ENCODE assay signal across 8 cellular contexts in the genomic region with DNA sequence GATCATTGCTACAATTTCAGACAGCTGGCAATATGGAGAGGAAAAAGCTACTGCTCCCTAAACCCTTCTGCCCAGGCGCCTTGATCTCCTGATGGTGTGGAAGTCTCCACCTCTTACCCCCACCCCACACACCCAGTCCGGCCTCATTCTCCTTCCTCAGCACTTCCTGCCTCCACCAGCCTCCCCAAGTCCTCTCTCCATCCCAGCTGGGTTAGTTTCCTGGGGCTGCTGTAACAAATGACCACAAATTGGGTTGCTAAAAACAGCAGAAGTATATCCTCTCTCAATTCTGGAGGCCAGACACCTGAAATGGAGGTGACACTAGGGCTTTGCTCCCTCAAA. TPM values are rescaled to one million over a fixed set of nuclear protein-coding genes. Genes with fewer than 3 reads are reported as not detected.
DNase-seq lines count a peak whose midpoint lies in the region; ATAC-seq and TF ChIP-seq lines count a peak whose summit lies in the region.

No MANE protein-coding gene starts in this region.

- H3K27ac ChIP-seq in left ventricle myocardium inferior (replicated peaks) (peak overlapping the region; percentile 83), thymus (ENCODE audit: low read depth) (no peak overlapping the region)

- WGBS in thymus: 2% methylated on average over 2 of the region's 2 CpGs

- H3K4me1 ChIP-seq in left ventricle myocardium inferior (peaks cover 31% of the 10 kb centered on the region), thymus (ENCODE audit: control insufficient read depth, insufficient read depth, low read length) (no peaks in the 10 kb centered on the region)

- peaks cover 57% of the 10 kb centered on the region for H3K4me1 Mint-ChIP-seq in activated CD4-positive, alpha-beta memory T cell treated with anti-CD3 and anti-CD28 coated beads, Interleukin-2, amount 10 ng/mL, durations not matched to agents 7 days and 5 days
- peaks cover 31 to 33% of the 10 kb centered on the region in 2 donors for H3K4me1 Mint-ChIP-seq in immature natural killer cell

- ATAC-seq in Right ventricle myocardium superior (ENCODE audit: poor library complexity) (no peak), GM18498 (IDR thresholded peaks at IDR 0.05; ENCODE audit: unreplicated experiment) (no peak), HG02885 (IDR thresholded peaks at IDR 0.05; ENCODE audit: poor library complexity, unreplicated experiment) (no peak), GM19328 (IDR thresholded peaks at IDR 0.05; ENCODE audit: unreplicated experiment) (no peak)

- H3K9me3 Mint-ChIP-seq in activated CD4-positive, alpha-beta memory T cell treated with anti-CD3 and anti-CD28 coated beads, Interleukin-2, amount 10 ng/mL, durations not matched to agents 7 days and 5 days: no peaks in the 10 kb centered on the region
- H3K9me3 Mint-ChIP-seq in immature natural killer cell: no peaks in the 10 kb centered on the region

- H3K4me3 Mint-ChIP-seq in activated CD4-positive, alpha-beta memory T cell treated with anti-CD3 and anti-CD28 coated beads, Interleukin-2, amount 10 ng/mL, durations not matched to agents 7 days and 5 days: peak overlapping the region; percentile 86
- peak overlapping the region; percentile 76 to 84 (median 80) for H3K4me3 Mint-ChIP-seq in immature natural killer cell

- no peaks in the 10 kb centered on the region for H3K27me3 ChIP-seq in left ventricle myocardium inferior (ENCODE audit: low read depth)
- no peaks in the 10 kb centered on the region for H3K27me3 ChIP-seq in thymus (ENCODE audit: control insufficient read depth, insufficient read depth)

- DNase-seq in left ventricle myocardium inferior (no peak), Right ventricle myocardium superior (no peak), immature natural killer cell (no peak)
- peak; percentile 27 for DNase-seq in activated CD4-positive, alpha-beta memory T cell treated with anti-CD3 and anti-CD28 coated beads, Interleukin-2, amount 10 ng/mL, durations not matched to agents 7 days and 5 days

- no peaks in the 10 kb centered on the region for H3K27me3 Mint-ChIP-seq in activated CD4-positive, alpha-beta memory T cell treated with anti-CD3 and anti-CD28 coated beads, Interleukin-2, amount 10 ng/mL, durations not matched to agents 7 days and 5 days
- peaks cover 0 to 12% (median 2%) of the 10 kb centered on the region in 3 donors for H3K27me3 Mint-ChIP-seq in immature natural killer cell (ENCODE audit: low read depth in 3 of 3)

- H3K27ac Mint-ChIP-seq in activated CD4-positive, alpha-beta memory T cell treated with anti-CD3 and anti-CD28 coated beads, Interleukin-2, amount 10 ng/mL, durations not matched to agents 7 days and 5 days: peak overlapping the region; percentile 65
- H3K27ac Mint-ChIP-seq in immature natural killer cell: peak overlapping the region in 5 of 6 donors; percentile 14 to 79 (median 59)

- H3K36me3 Mint-ChIP-seq in activated CD4-positive, alpha-beta memory T cell treated with anti-CD3 and anti-CD28 coated beads, Interleukin-2, amount 10 ng/mL, durations not matched to agents 7 days and 5 days (ENCODE audit: low read depth): peaks cover 7% of the 10 kb centered on the region
- no peaks in the 10 kb centered on the region for H3K36me3 Mint-ChIP-seq in immature natural killer cell

- no peaks in the 10 kb centered on the region for H3K36me3 ChIP-seq in left ventricle myocardium inferior
- H3K36me3 ChIP-seq in thymus (ENCODE audit: control insufficient read depth, insufficient read depth): peaks cover 7% of the 10 kb centered on the region

- TF ChIP-seq CTCF in left ventricle myocardium inferior (IDR thresholded peaks at IDR 0.05; ENCODE audit: borderline replicate concordance): no peak

- intact Hi-C loops in left ventricle myocardium inferior (cut with micrococcal nuclease): no loop called here
- intact Hi-C loops in Right ventricle myocardium superior (cut with DNase I): no loop called here

- CTCF ChIA-PET in activated CD4-positive, alpha-beta memory T cell treated with anti-CD3 and anti-CD28 coated beads, Interleukin-2, amount 10 ng/mL, durations not matched to agents 7 days and 5 days (lab: Charles Lee): interaction anchor here (1.1 to 2.5 kb wide), 5 partner anchors 10 to 159 kb away, joined by 3 to 24 read pairs (median 3); no protein-coding TSS in a partner anchor

- H3K9me3 ChIP-seq in left ventricle myocardium inferior (replicated peaks): no peaks in the 10 kb centered on the region
- H3K9me3 ChIP-seq in thymus (ENCODE audit: control insufficient read depth): no peaks in the 10 kb centered on the region

- POLR2A ChIA-PET in activated CD4-positive, alpha-beta memory T cell treated with anti-CD3 and anti-CD28 coated beads, Interleukin-2, amount 10 ng/mL, durations not matched to agents 7 days and 5 days (lab: Charles Lee): interaction anchor here (1.5 to 2.8 kb wide), 2 partner anchors 10 to 46 kb away, joined by 3 to 14 read pairs; no protein-coding TSS in a partner anchor

- H3K4me3 ChIP-seq in left ventricle myocardium inferior (peak overlapping the region; percentile 74), thymus (ENCODE audit: low read length) (peak overlapping the region; percentile 64)

RNA-seq across cellular contexts. Expression of a gene that starts 1.1 kb away (rescaled TPM):
- 39.3 TPM for total RNA-seq in left ventricle myocardium inferior
- total RNA-seq in Right ventricle myocardium superior: 40.7 TPM
- total RNA-seq in activated CD4-positive, alpha-beta memory T cell treated with anti-CD3 and anti-CD28 coated beads, Interleukin-2, amount 10 ng/mL, durations not matched to agents 7 days and 5 days: 10 to 100 TPM; 21.1 to 21.8 TPM
- polyA plus RNA-seq in immature natural killer cell: 10 to 100 TPM; 36.7 to 42.8 (median 38.4) TPM
- polyA plus RNA-seq in thymus: 28.4 TPM

RNA-seq across cellular contexts. Expression of a gene that starts 47.0 kb away (rescaled TPM):
- total RNA-seq in left ventricle myocardium inferior (not detected), Right ventricle myocardium superior (not detected)
- total RNA-seq in activated CD4-positive, alpha-beta memory T cell treated with anti-CD3 and anti-CD28 coated beads, Interleukin-2, amount 10 ng/mL, durations not matched to agents 7 days and 5 days: not detected
- polyA plus RNA-seq in immature natural killer cell (not detected), thymus (0.07 TPM)
